ENCODE assay signal across 17 cellular contexts in genomic region chr17:79921411-79922160, GRCh38.
DNase-seq lines count a peak whose midpoint lies in the region; ATAC-seq, FAIRE-seq and TF ChIP-seq lines count a peak whose summit lies in the region.
"Had no signal": no experiment of that assay in that cellular context is flagged by ENCODE, and none has a peak within 500 bp of the region (broad histone marks: within the 10 kb centered on the region; RNA-seq: fewer than 3 reads in every experiment).

No MANE protein-coding gene starts in this region.

- DNase-seq in NCI-H146 treated with DMSO at 0.1 percent for 48 hours (lab: John Stamatoyannopoulos, UW; ENCODE audit: unreplicated experiment): peak; percentile 63
- no peak for DNase-seq in NCI-H146 (lab: John Stamatoyannopoulos, UW)
- no peak for DNase-seq in activated naive CD8-positive, alpha-beta T cell treated with anti-CD3 and anti-CD28 coated beads for 36 hours
- peak in 3 of 6 donors; percentile 17 to 65 (median 34) for DNase-seq in pancreas
- DNase-seq in stimulated activated CD4-positive, alpha-beta T cell treated with anti-CD3 and anti-CD28 coated beads, Interleukin-4, amount 100 ng/mL, for 4 hours: no peak
- no peak for DNase-seq in CD14-positive monocyte (ENCODE audit: low spot score)
- no peak for DNase-seq in HT-29 (ENCODE audit: low spot score)
- DNase-seq: activated CD4-positive, alpha-beta T cell treated with anti-CD3 and anti-CD28 coated beads, Interleukin-2, amount 50 U/mL, for 1 hour; activated naive CD4-positive, alpha-beta T cell treated with Interleukin-2 at 50 U/mL for 16 hours; DMS153; naive thymus-derived CD4-positive, alpha-beta T cell; NCI-H510A had no signal

- H3K27ac Mint-ChIP-seq in activated naive CD8-positive, alpha-beta T cell treated with anti-CD3 and anti-CD28 coated beads for 36 hours: peak overlapping the region; percentile 29
- H3K27ac Mint-ChIP-seq in CD14-positive monocyte: no peak overlapping the region

- intact Hi-C loops in pancreas (cut with DNase I) (no loop called here), CD14-positive monocyte (cut with micrococcal nuclease) (no loop called here)

- no peaks in the 10 kb centered on the region for H3K4me1 Mint-ChIP-seq in activated naive CD8-positive, alpha-beta T cell treated with anti-CD3 and anti-CD28 coated beads for 36 hours
- no peaks in the 10 kb centered on the region for H3K4me1 Mint-ChIP-seq in CD14-positive monocyte

- H3K4me3 ChIP-seq in pancreas: no peak overlapping the region
- H3K4me3 ChIP-seq: heart left ventricle had no signal

- peaks cover 23 to 36% (median 27%) of the 10 kb centered on the region in 3 donors for H3K4me1 ChIP-seq in pancreas

- H3K4me3 Mint-ChIP-seq in activated naive CD8-positive, alpha-beta T cell treated with anti-CD3 and anti-CD28 coated beads for 36 hours: no peak overlapping the region
- H3K4me3 Mint-ChIP-seq in CD14-positive monocyte: no peak overlapping the region

- H3K36me3 ChIP-seq in pancreas: no peaks in the 10 kb centered on the region
- H3K36me3 ChIP-seq: heart left ventricle had no signal

- TF ChIP-seq CTCF in pancreas (IDR thresholded peaks at IDR 0.05) (no peak), CD14-positive monocyte (IDR thresholded peaks at IDR 0.05) (no peak)

- 62 to 63% methylated on average over 29 of the region's 29 CpGs for whole genome bisulfite sequencing in pancreas, 2 donors

- H3K36me3 Mint-ChIP-seq in activated naive CD8-positive, alpha-beta T cell treated with anti-CD3 and anti-CD28 coated beads for 36 hours: no peaks in the 10 kb centered on the region
- H3K36me3 Mint-ChIP-seq in CD14-positive monocyte: no peaks in the 10 kb centered on the region
- H3K36me3 Mint-ChIP-seq: naive thymus-derived CD4-positive, alpha-beta T cell had no signal

- H3K27me3 Mint-ChIP-seq in activated naive CD8-positive, alpha-beta T cell treated with anti-CD3 and anti-CD28 coated beads for 36 hours: peaks cover 13% of the 10 kb centered on the region
- H3K27me3 Mint-ChIP-seq in CD14-positive monocyte (ENCODE audit: low read depth in 3 of 3): peaks cover 6 to 24% (median 11%) of the 10 kb centered on the region in 3 donors

- no peak for FAIRE-seq in pancreas (lab: Jason Lieb, UNC)

- no peaks in the 10 kb centered on the region for H3K9me3 ChIP-seq in pancreas
- H3K9me3 ChIP-seq: heart left ventricle had no signal

- peak overlapping the region in 3 of 4 donors; percentile 15 to 41 (median 22) for H3K27ac ChIP-seq in pancreas
- H3K27ac ChIP-seq: 22Rv1, epithelial cell of prostate, heart left ventricle had no signal

- H3K27me3 ChIP-seq in pancreas: no peaks in the 10 kb centered on the region

- ATAC-seq in GM18867 (IDR thresholded peaks at IDR 0.05; ENCODE audit: unreplicated experiment): peak; percentile 53
- ATAC-seq in pancreas: no peak
- ATAC-seq: heart left ventricle; left lobe of liver; naive thymus-derived CD4-positive, alpha-beta T cell had no signal

- no peaks in the 10 kb centered on the region for H3K9me3 Mint-ChIP-seq in activated naive CD8-positive, alpha-beta T cell treated with anti-CD3 and anti-CD28 coated beads for 36 hours
- H3K9me3 Mint-ChIP-seq in CD14-positive monocyte: no peaks in the 10 kb centered on the region
- H3K9me3 Mint-ChIP-seq: naive thymus-derived CD4-positive, alpha-beta T cell had no signal
